Comparison of ENCODE assay signal across 1 cellular context in genomic region chr17:27244019-27244418, GRCh38.
TF ChIP-seq lines count a peak whose summit lies in the region.

No MANE protein-coding gene starts in this region.

TF ChIP-seq in A549, 52 proteins besides CTCF, POLR2A, EP300 and RAD21 (continued from another document):
- TF ChIP-seq TFCP2L1 (CRISPR knock-in tag; IDR thresholded peaks at IDR 0.05), result no peak
- no peak for TF ChIP-seq CHD2 (IDR thresholded peaks at IDR 0.05; ENCODE audit: low read length, partially characterized antibody)
- TF ChIP-seq HDAC2 (IDR thresholded peaks at IDR 0.05), result no peak
- TF ChIP-seq ZNF302 (CRISPR knock-in tag; IDR thresholded peaks at IDR 0.05), result no peak
- TF ChIP-seq REST (IDR thresholded peaks at IDR 0.05), result no peak
- no peak for TF ChIP-seq FOXS1 (CRISPR knock-in tag; IDR thresholded peaks at IDR 0.05)
